ENCODE assay signal across 8 cellular contexts in genomic region chr17:31313982-31314787, GRCh38. TPM values are rescaled to one million over a fixed set of nuclear protein-coding genes. Genes with fewer than 3 reads are reported as not detected.
DNase-seq lines count a peak whose midpoint lies in the region; ATAC-seq and TF ChIP-seq lines count a peak whose summit lies in the region.

EVI2B (minus strand) TSS chr17:31314054; CDS start chr17:31305609, 8,445 bp downstream.

- peak within 1 kb of the TSS; percentile 97 for H3K27ac Mint-ChIP-seq in stimulated activated naive CD8-positive, alpha-beta T cell treated with anti-CD3 and anti-CD28 coated beads, Interleukin-15, Interleukin-2, amounts not matched to agents 100 ng/mL and 50 ng/mL, for 24 hours

- peak; percentile 33 for TF ChIP-seq POLR2A in GM18951 (IDR thresholded peaks at IDR 0.05; ENCODE audit: extremely low read depth, insufficient read depth, insufficient read length)

- in situ Hi-C loops in GM18951 (cut with MboI; ENCODE audit: low sequenced_read_pairs, unreplicated experiment): no loop called here

- DNase-seq in A172 (ENCODE audit: low spot score): peak; percentile 69
- DNase-seq in RPMI8226: peak; percentile 74
- no peak for DNase-seq in superior temporal gyrus (ENCODE audit: extremely low spot score)
- DNase-seq in middle frontal gyrus (ENCODE audit: extremely low spot score, low spot score): no peak

- ATAC-seq in esophagus mucosa: peak; percentile 68
- no peak for ATAC-seq in GM19395 (IDR thresholded peaks at IDR 0.05; ENCODE audit: unreplicated experiment)

- H3K27me3 Mint-ChIP-seq in stimulated activated naive CD8-positive, alpha-beta T cell treated with anti-CD3 and anti-CD28 coated beads, Interleukin-15, Interleukin-2, amounts not matched to agents 100 ng/mL and 50 ng/mL, for 24 hours: no peaks in the 10 kb centered on the region

- H3K4me1 Mint-ChIP-seq in stimulated activated naive CD8-positive, alpha-beta T cell treated with anti-CD3 and anti-CD28 coated beads, Interleukin-15, Interleukin-2, amounts not matched to agents 100 ng/mL and 50 ng/mL, for 24 hours (ENCODE audit: low read depth): peaks cover 65% of the 10 kb centered on the region

- peak within 1 kb of the TSS; percentile 80 for H3K4me3 Mint-ChIP-seq in stimulated activated naive CD8-positive, alpha-beta T cell treated with anti-CD3 and anti-CD28 coated beads, Interleukin-15, Interleukin-2, amounts not matched to agents 100 ng/mL and 50 ng/mL, for 24 hours

- H3K36me3 Mint-ChIP-seq in stimulated activated naive CD8-positive, alpha-beta T cell treated with anti-CD3 and anti-CD28 coated beads, Interleukin-15, Interleukin-2, amounts not matched to agents 100 ng/mL and 50 ng/mL, for 24 hours (ENCODE audit: low read depth): peaks cover 32% of the 10 kb centered on the region

- H3K9me3 Mint-ChIP-seq in stimulated activated naive CD8-positive, alpha-beta T cell treated with anti-CD3 and anti-CD28 coated beads, Interleukin-15, Interleukin-2, amounts not matched to agents 100 ng/mL and 50 ng/mL, for 24 hours: peaks cover 3% of the 10 kb centered on the region

RNA-seq across cellular contexts. Expression of gene EVI2B, which starts in this region (rescaled TPM):
- 0.24 and 0.60 TPM in 2 replicates for total RNA-seq in A172 (2014; rRNA removed; shearing (Covaris generic))
- total RNA-seq in esophagus mucosa: 1.3 TPM

Comparison
In these comparisons a context has a peak if more than half of its experiments do, and no peak if none do; other contexts are left out.
1. Peak in DNase-seq in A172; RNA of the gene not detected or under 1 TPM.